ENCODE assay signal across 27 cellular contexts in the genomic region with DNA sequence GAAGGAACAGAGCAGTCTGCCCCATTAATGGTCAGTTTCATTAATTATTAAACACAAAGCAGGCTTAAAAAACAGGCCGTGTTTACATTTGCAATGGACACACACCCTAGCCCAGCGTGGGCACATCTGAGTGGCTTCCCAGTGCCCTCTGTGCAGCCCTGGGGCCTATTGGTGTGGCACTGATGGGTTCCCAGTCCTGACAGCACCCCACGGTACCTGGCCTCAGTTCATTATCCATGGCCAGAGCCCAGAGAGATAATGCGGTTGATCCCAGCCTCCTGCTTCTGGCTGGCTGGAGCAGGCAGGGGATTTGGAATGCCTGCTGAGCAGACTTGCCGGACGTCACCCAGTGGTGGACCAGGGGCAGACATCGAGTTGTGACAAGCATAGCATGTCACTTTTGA.
DNase-seq lines count a peak whose midpoint lies in the region; FAIRE-seq and TF ChIP-seq lines count a peak whose summit lies in the region.
"Had no signal": no experiment of that assay in that cellular context is flagged by ENCODE, and none has a peak within 500 bp of the region (broad histone marks: within the 10 kb centered on the region; RNA-seq: fewer than 3 reads in every experiment).

No MANE protein-coding gene starts in this region.

- no peak overlapping the region for H3K4me3 Mint-ChIP-seq in neural crest cell
- H3K4me3 Mint-ChIP-seq: mesothelial cell of epicardium, natural killer cell had no signal

- DNase-seq in ELF-1 (ENCODE audit: low read depth, low spot score) (peak; percentile 10), RWPE1 (ENCODE audit: low spot score) (no peak), left ventricle myocardium inferior (no peak), neural crest cell (ENCODE audit: low read depth, low spot score) (no peak), urothelium cell line (ENCODE audit: low spot score) (no peak), NCI-H1048 (lab: John Stamatoyannopoulos, UW) (no peak), NCI-H187 (lab: John Stamatoyannopoulos, UW) (no peak)
- no peak for DNase-seq in stimulated activated CD4-positive, alpha-beta T cell treated with anti-CD3 and anti-CD28 coated beads, Interleukin-4, amount 100 ng/mL, for 1 hour
- DNase-seq: activated gamma-delta T cell treated with Interleukin-2 at 50 U/mL for 16 hours; activated T-cell treated with anti-CD3 and anti-CD28 coated beads, Interleukin-2, amount 50 U/mL, for 1 hour; caudate nucleus; COR-L47; DND-41; foreskin melanocyte; KG1; natural killer cell; NCI-H524 treated with DMSO at 0.1 percent for 48 hours; NK-92 treated with Interleukin-12 subunit alpha and Interleukin-12 subunit beta, amount 100 ng/mL, for 24 hours; stimulated activated CD4-positive, alpha-beta T cell treated with anti-CD3 and anti-CD28 coated beads, Interleukin-2, amount 100 ng/mL, for 24 hours had no signal

- peak overlapping the region; percentile 90 for H3K27ac Mint-ChIP-seq in neural crest cell (ENCODE audit: unreplicated experiment)
- H3K27ac Mint-ChIP-seq: natural killer cell had no signal

- no peak for TF ChIP-seq CTCF in RWPE1 (conservative IDR thresholded peaks at IDR 0.05; ENCODE audit: low read depth)
- peak; percentile 21 for TF ChIP-seq CTCF in left ventricle myocardium inferior (IDR thresholded peaks at IDR 0.05; ENCODE audit: borderline replicate concordance)
- no peak for TF ChIP-seq CTCF in neural crest cell (conservative IDR thresholded peaks at IDR 0.05)

- H3K27ac ChIP-seq in RWPE1 (peak overlapping the region; percentile 55), left ventricle myocardium inferior (replicated peaks) (no peak overlapping the region)
- H3K27ac ChIP-seq: BLaER1, esophagus muscularis mucosa, hepatocyte, Peyer's patch had no signal

- no peaks in the 10 kb centered on the region for H3K4me1 Mint-ChIP-seq in neural crest cell

- peaks cover 21% of the 10 kb centered on the region for H3K36me3 Mint-ChIP-seq in neural crest cell (ENCODE audit: low read depth)
- H3K36me3 Mint-ChIP-seq: natural killer cell had no signal

- FAIRE-seq in urothelium cell line (lab: Jason Lieb, UNC): no peak
- FAIRE-seq: astrocyte, GM18507, HTR-8/SVneo had no signal

- H3K4me3 ChIP-seq in left ventricle myocardium inferior: no peak overlapping the region
- H3K4me3 ChIP-seq: BLaER1, esophagus muscularis mucosa, hepatocyte, Peyer's patch had no signal

- no peaks in the 10 kb centered on the region for H3K27me3 Mint-ChIP-seq in neural crest cell (ENCODE audit: low read depth)

- no peaks in the 10 kb centered on the region for H3K9me3 Mint-ChIP-seq in neural crest cell
- H3K9me3 Mint-ChIP-seq: mesothelial cell of epicardium, natural killer cell had no signal

- H3K36me3 ChIP-seq in left ventricle myocardium inferior: no peaks in the 10 kb centered on the region
- H3K36me3 ChIP-seq: Peyer's patch had no signal

- intact Hi-C loops in left ventricle myocardium inferior (cut with micrococcal nuclease): no loop called here

- CTCF ChIA-PET in RWPE1 (lab: Yijun Ruan, JAX): no interaction called here

- H3K27me3 ChIP-seq in left ventricle myocardium inferior (ENCODE audit: low read depth): peaks cover 3% of the 10 kb centered on the region
- H3K27me3 ChIP-seq: BLaER1, esophagus muscularis mucosa, hepatocyte, Peyer's patch had no signal

- no peaks in the 10 kb centered on the region for H3K9me3 ChIP-seq in left ventricle myocardium inferior (replicated peaks)
- H3K9me3 ChIP-seq: BLaER1, esophagus muscularis mucosa, Peyer's patch had no signal

- no peaks in the 10 kb centered on the region for H3K4me1 ChIP-seq in left ventricle myocardium inferior
- H3K4me1 ChIP-seq: esophagus muscularis mucosa, Peyer's patch had no signal

- POLR2A ChIA-PET in RWPE1 (lab: Yijun Ruan, JAX; ENCODE audit: low non-redundant PET): no interaction called here
